Comparison of ENCODE assay signal across 8 cellular contexts in the genomic region with DNA sequence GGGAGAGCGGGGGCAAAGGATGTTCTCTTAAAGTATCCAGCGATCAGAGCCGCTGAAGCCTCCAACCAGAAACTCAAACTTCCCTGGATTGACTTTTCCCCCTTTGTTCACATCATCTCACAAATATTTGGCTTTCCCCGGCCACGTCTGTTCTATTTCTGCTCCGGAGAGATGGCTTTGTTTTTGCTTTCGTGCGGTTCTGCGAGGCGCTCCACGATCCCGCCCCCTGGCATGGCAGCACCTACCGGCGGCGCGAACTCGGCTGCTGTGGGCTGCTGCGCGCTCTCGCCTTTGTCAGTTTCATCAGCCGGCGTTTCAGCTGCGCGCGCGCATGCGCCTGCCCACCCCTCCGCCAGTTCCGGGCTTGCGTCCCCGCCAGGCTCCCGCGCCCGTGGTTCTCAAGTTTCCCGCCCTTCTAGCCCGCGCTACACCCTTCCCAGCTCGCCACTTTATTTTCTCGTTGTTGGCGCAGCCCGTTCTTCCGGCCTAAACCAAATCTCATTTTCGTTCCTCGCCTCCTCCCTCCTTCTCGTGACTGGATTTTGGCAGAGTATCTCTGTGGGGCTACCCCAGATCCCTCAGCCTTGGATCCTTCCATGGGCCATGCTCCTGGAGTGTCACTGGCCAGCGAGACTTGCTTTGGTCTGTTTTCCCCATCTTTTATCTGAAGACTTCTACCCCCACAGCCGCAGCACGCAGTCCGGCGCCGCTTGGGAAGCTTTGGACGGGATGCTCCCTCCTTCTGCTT.
A peak's percentile ranks its signal among the peaks of the same experiment; 100 is the strongest.
DNase-seq lines count a peak whose midpoint lies in the region; ATAC-seq lines count a peak whose summit lies in the region.

No MANE protein-coding gene starts in this region.

- peak overlapping the region; percentile 58 for H3K4ac ChIP-seq in mesendoderm (ENCODE audit: low read depth, low read length)

- H3K4me1 Mint-ChIP-seq in CD4-positive, CD25-positive, alpha-beta regulatory T cell, result peaks cover 3 to 27% (median 18%) of the 10 kb centered on the region in 4 donors

- peak overlapping the region; percentile 94 for H3K56ac ChIP-seq in mesendoderm (ENCODE audit: low read length)

- no peaks in the 10 kb centered on the region for H3K36me3 Mint-ChIP-seq in CD4-positive, CD25-positive, alpha-beta regulatory T cell

- H3K4me3 Mint-ChIP-seq in CD4-positive, CD25-positive, alpha-beta regulatory T cell, result peak overlapping the region; percentile 92 to 96 (median 93)

- H2BK15ac ChIP-seq in mesendoderm (replicated peaks; ENCODE audit: low read depth), result no peak overlapping the region

- peaks cover 0 to 1% (median 0%) of the 10 kb centered on the region in 7 donors for H3K9me3 Mint-ChIP-seq in CD4-positive, CD25-positive, alpha-beta regulatory T cell

- H3K9me3 ChIP-seq in CD4-positive, CD25-positive, alpha-beta regulatory T cell (ENCODE audit: control insufficient read depth in 2 of 2, low read length in 2 of 2), result no peaks in the 10 kb centered on the region
- H3K9me3 ChIP-seq in effector memory CD4-positive, alpha-beta T cell (ENCODE audit: control insufficient read depth, low read length), result no peaks in the 10 kb centered on the region

- H2BK120ac ChIP-seq in mesendoderm (ENCODE audit: low read depth, low read length), result peak overlapping the region; percentile 33

- peak overlapping the region; percentile 96 for H4K5ac ChIP-seq in mesendoderm (ENCODE audit: low read length)

- H3K27ac Mint-ChIP-seq in CD4-positive, CD25-positive, alpha-beta regulatory T cell, result peak overlapping the region; percentile 93 to 98 (median 97)

- no peak overlapping the region for H4K8ac ChIP-seq in mesendoderm (ENCODE audit: low read depth, low read length)

- H2BK5ac ChIP-seq in mesendoderm (ENCODE audit: low read length), result peak overlapping the region; percentile 52

- peaks cover 7% of the 10 kb centered on the region for H3K27me3 Mint-ChIP-seq in CD4-positive, CD25-positive, alpha-beta regulatory T cell

- peak overlapping the region; percentile 80 for H3K4me2 ChIP-seq in mesendoderm (ENCODE audit: low read length)

- H3K27me3 ChIP-seq in CD4-positive, CD25-positive, alpha-beta regulatory T cell (ENCODE audit: control insufficient read depth, insufficient read depth, low read length), result no peaks in the 10 kb centered on the region
- H3K27me3 ChIP-seq in effector memory CD4-positive, alpha-beta T cell (replicated peaks; ENCODE audit: control insufficient read depth, insufficient read depth, low read length, poor library complexity, severe bottlenecking), result no peaks in the 10 kb centered on the region
- H3K27me3 ChIP-seq in mesendoderm (ENCODE audit: insufficient read depth, low read length, poor library complexity), result no peaks in the 10 kb centered on the region

- H3K4me3 ChIP-seq in CD4-positive, CD25-positive, alpha-beta regulatory T cell (ENCODE audit: low read depth, low read length), result peak overlapping the region; percentile 92
- H3K4me3 ChIP-seq in effector memory CD4-positive, alpha-beta T cell (ENCODE audit: insufficient read depth, low read depth, low read length, poor library complexity, severe bottlenecking), result peak overlapping the region; percentile 60
- peak overlapping the region; percentile 67 for H3K4me3 ChIP-seq in mesendoderm (ENCODE audit: low read length)

- H3K36me3 ChIP-seq in CD4-positive, CD25-positive, alpha-beta regulatory T cell (ENCODE audit: control insufficient read depth, insufficient read depth, low read length), result no peaks in the 10 kb centered on the region
- H3K36me3 ChIP-seq in effector memory CD4-positive, alpha-beta T cell (ENCODE audit: control insufficient read depth, insufficient read depth, low read length), result no peaks in the 10 kb centered on the region
- no peaks in the 10 kb centered on the region for H3K36me3 ChIP-seq in mesendoderm (ENCODE audit: control insufficient read depth, insufficient read depth, low read length)

- H3K9ac ChIP-seq in mesendoderm (ENCODE audit: low read length), result peak overlapping the region; percentile 87

- H3K23ac ChIP-seq in mesendoderm (ENCODE audit: low read length), result no peak overlapping the region

- no peak overlapping the region for H2AK5ac ChIP-seq in mesendoderm (ENCODE audit: low read length)

- peaks cover 7% of the 10 kb centered on the region for H3K4me1 ChIP-seq in CD4-positive, CD25-positive, alpha-beta regulatory T cell (ENCODE audit: control insufficient read depth, insufficient read depth, low read length, poor library complexity, severe bottlenecking)
- H3K4me1 ChIP-seq in effector memory CD4-positive, alpha-beta T cell (ENCODE audit: control insufficient read depth, insufficient read depth, low read length, poor library complexity, severe bottlenecking), result peaks cover 6% of the 10 kb centered on the region
- H3K4me1 ChIP-seq in mesendoderm (ENCODE audit: control insufficient read depth, low read depth, low read length), result peaks cover 10% of the 10 kb centered on the region

- H3K27ac ChIP-seq in CD4-positive, CD25-positive, alpha-beta regulatory T cell (ENCODE audit: insufficient read depth, low read length, poor library complexity, severe bottlenecking), result peak overlapping the region; percentile 52
- peak overlapping the region; percentile 58 for H3K27ac ChIP-seq in effector memory CD4-positive, alpha-beta T cell (ENCODE audit: insufficient read depth, low read length, poor library complexity, severe bottlenecking)
- peak overlapping the region; percentile 85 for H3K27ac ChIP-seq in mesendoderm (ENCODE audit: low read depth, low read length)

- no CpG with 5 or more reads among the region's 52 CpGs for WGBS in mesendoderm (ENCODE audit: extremely low coverage, insufficient coverage, low lambda C conversion rate)

- H3K79me2 ChIP-seq in mesendoderm (ENCODE audit: control insufficient read depth, insufficient read depth, low read length), result no peaks in the 10 kb centered on the region

- H3K18ac ChIP-seq in mesendoderm (ENCODE audit: low read length), result peak overlapping the region; percentile 97

- no peaks in the 10 kb centered on the region for H3K79me1 ChIP-seq in mesendoderm (ENCODE audit: low read length)

- DNase-seq in CD4-positive, CD25-positive, alpha-beta regulatory T cell, result peak; percentile 79 to 92 (median 89)
- peak; percentile 62 for DNase-seq in NCI-H748 treated with DMSO at 0.1 percent for 48 hours (lab: John Stamatoyannopoulos, UW)
- DNase-seq in activated CD8-positive, alpha-beta memory T cell treated with anti-CD3 and anti-CD28 coated beads for 1 hour (ENCODE audit: extremely low read depth in 1 of 2, low read depth in 1 of 2), result peak; percentile 66 to 77
- peak; percentile 68 to 77 (median 75) for DNase-seq in effector memory CD4-positive, alpha-beta T cell
- DNase-seq in mesendoderm, result peak; percentile 90
- peak; percentile 84 for DNase-seq in stimulated activated CD8-positive, alpha-beta memory T cell treated with anti-CD3 and anti-CD28 coated beads, Interleukin-12 subunit alpha, Interleukin-12 subunit beta, amount 100 ng/mL, for 4 hours (ENCODE audit: low read depth)

- ATAC-seq in CD4-positive, CD25-positive, alpha-beta regulatory T cell (ENCODE audit: low read depth in 2 of 2), result peak; percentile 92 to 94
- peak; percentile 85 for ATAC-seq in GM19351 (IDR thresholded peaks at IDR 0.05; ENCODE audit: unreplicated experiment)
- ATAC-seq in HG03520 (IDR thresholded peaks at IDR 0.05; ENCODE audit: unreplicated experiment), result peak; percentile 87

Comparison
In these comparisons a context has a peak if more than half of its experiments do, and no peak if none do; other contexts are left out.
1. Peak in every context shown above with its lines: DNase-seq, ATAC-seq, H3K4me3 ChIP-seq and H3K27ac ChIP-seq.